19 cellular contexts compared by ENCODE assay signal in genomic region chr21:43933146-43933673, GRCh38.
"Had no signal": no experiment of that assay in that cellular context is flagged by ENCODE, and none has a peak within 500 bp of the region (broad histone marks: within the 10 kb centered on the region; RNA-seq: fewer than 3 reads in every experiment).

No MANE protein-coding gene starts in this region.

- DNase-seq: activated CD4-positive, alpha-beta memory T cell treated with anti-CD3 and anti-CD28 coated beads for 36 hours; activated naive CD8-positive, alpha-beta T cell treated with anti-CD3 and anti-CD28 coated beads, Interleukin-2, amount 50 U/mL, for 24 hours; activated T-cell treated with anti-CD3 and anti-CD28 coated beads, Interleukin-2, amount 50 U/mL, for 72 hours; colonic mucosa; foreskin melanocyte; heart right ventricle; naive thymus-derived CD8-positive, alpha-beta T cell; occipital lobe; spleen; stimulated activated CD4-positive, alpha-beta T cell treated with anti-CD3 and anti-CD28 coated beads, Interleukin-2, amount 100 ng/mL, for 24 hours; stimulated activated naive CD4-positive, alpha-beta T cell treated with Interleukin-2 at 50 U/mL for 16 hours; T-helper 9 cell had no signal

- H3K9me3 ChIP-seq: ascending aorta, colonic mucosa, mucosa of descending colon, prostate gland, right lobe of liver, spleen had no signal

- H3K27me3 ChIP-seq: ascending aorta, colonic mucosa, heart right ventricle, right lobe of liver, spleen had no signal

- H3K27ac ChIP-seq: ascending aorta, colonic mucosa, prostate gland, right lobe of liver, spleen had no signal

- FAIRE-seq: endothelial cell of umbilical vein, islet of Langerhans had no signal

- H3K36me3 ChIP-seq: ascending aorta, colonic mucosa, prostate gland, right lobe of liver had no signal

- H3K4me1 ChIP-seq: colonic mucosa had no signal

- ATAC-seq: activated naive CD8-positive, alpha-beta T cell treated with anti-CD3 and anti-CD28 coated beads, Interleukin-2, amount 50 U/mL, for 24 hours; activated T-cell treated with anti-CD3 and anti-CD28 coated beads, Interleukin-2, amount 50 U/mL, for 72 hours; heart right ventricle; left lobe of liver; mucosa of descending colon; naive thymus-derived CD8-positive, alpha-beta T cell; right lobe of liver had no signal

- H3K4me3 ChIP-seq: ascending aorta, colonic mucosa, heart right ventricle, mucosa of descending colon, prostate gland, right lobe of liver, spleen had no signal
